In the genomic region with DNA sequence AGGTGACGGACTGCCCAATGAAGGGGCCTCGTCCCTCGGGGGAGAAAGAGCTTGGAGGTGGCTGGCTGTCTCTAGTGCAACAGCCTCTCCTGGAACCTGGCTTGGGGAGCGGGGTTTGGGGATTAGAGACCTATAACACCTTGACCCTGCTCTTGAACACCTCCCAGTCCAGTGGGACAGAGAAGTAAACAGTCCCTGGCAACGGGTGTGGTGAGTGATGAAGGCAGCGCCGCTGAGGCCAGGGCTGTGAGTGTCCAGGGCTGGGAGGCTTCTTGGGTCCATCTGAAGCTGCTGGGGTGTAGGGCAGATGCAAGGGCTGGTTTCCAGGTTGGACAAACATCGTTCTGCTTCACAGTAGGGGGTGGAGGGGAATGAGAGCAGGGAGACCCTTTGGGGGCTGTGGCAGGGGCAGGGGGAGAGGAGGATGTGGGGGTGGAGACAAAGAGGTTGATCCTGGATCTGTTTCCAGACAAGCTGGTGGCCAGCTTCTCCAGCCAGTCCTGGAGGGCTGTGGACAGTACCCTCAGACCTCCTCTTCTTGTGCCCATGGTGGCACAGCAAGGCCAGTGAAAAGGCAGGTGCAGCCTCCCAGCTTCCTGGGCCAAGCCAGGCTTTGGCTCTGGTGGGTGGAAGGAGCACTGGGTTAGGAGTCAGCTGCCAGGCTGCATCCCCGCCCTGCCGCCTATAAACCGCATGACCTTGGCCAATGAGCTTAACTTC, we compare ENCODE assay signal across 28 cellular contexts. TPM values are rescaled to one million over a fixed set of nuclear protein-coding genes. Genes with fewer than 3 reads are reported as not detected.
"Had no signal": no experiment of that assay in that cellular context is flagged by ENCODE, and none has a peak within 500 bp of the region (broad histone marks: within the 10 kb centered on the region; RNA-seq: fewer than 3 reads in every experiment).

No MANE protein-coding gene starts in this region.

- H3K27ac ChIP-seq: ascending aorta, breast epithelium, cardiac muscle cell, coronary artery, esophagus muscularis mucosa, foreskin keratinocyte, gastrocnemius medialis, WERI-Rb-1 had no signal

- DNase-seq: activated B cell treated with CpG ODN at 0.5 μM for 24 hours; activated CD4-positive, alpha-beta T cell treated with anti-CD3 and anti-CD28 coated beads for 48 hours; activated CD4-positive, alpha-beta T cell treated with anti-CD3 and anti-CD28 coated beads, Interleukin-2, amount 50 U/mL, for 1 hour; activated CD4-positive, alpha-beta T cell treated with anti-CD3 and anti-CD28 coated beads, Interleukin-2, amount 50 U/mL, for 48 hours; activated CD8-positive, alpha-beta memory T cell treated with anti-CD3 and anti-CD28 coated beads, Interleukin-2, amount 10 ng/mL, durations not matched to agents 7 days and 5 days; activated CD8-positive, alpha-beta memory T cell treated with anti-CD3 and anti-CD28 coated beads, Interleukin-2, amount 50 U/mL, for 4 hours; activated CD8-positive, alpha-beta T cell treated with anti-CD3 and anti-CD28 coated beads, Interleukin-2, amount 10 ng/mL, durations not matched to agents 7 days and 5 days; activated effector memory CD4-positive, alpha-beta T cell treated with anti-CD3 and anti-CD28 coated beads, Interleukin-2, amount 50 U/mL, for 16 hours; activated naive CD4-positive, alpha-beta T cell treated with anti-CD3 and anti-CD28 coated beads for 36 hours; activated naive CD8-positive, alpha-beta T cell treated with anti-CD3 and anti-CD28 coated beads for 36 hours; activated T-cell treated with anti-CD3 and anti-CD28 coated beads, Interleukin-2, amount 50 U/mL, for 1 hour; activated T-cell treated with anti-CD3 and anti-CD28 coated beads, Interleukin-2, amount 50 U/mL, for 48 hours; central memory CD4-positive, alpha-beta T cell; cerebellar nuclear complex; dermis blood vessel endothelial cell; effector CD4-positive, alpha-beta T cell; effector memory CD8-positive, alpha-beta T cell; erythroblast; foreskin keratinocyte; gastrocnemius medialis; T-helper 2 cell; WERI-Rb-1 had no signal

- H3K36me3 ChIP-seq: ascending aorta, breast epithelium, cardiac muscle cell, esophagus muscularis mucosa, gastrocnemius medialis, WERI-Rb-1 had no signal

- H3K4me3 ChIP-seq: ascending aorta, breast epithelium, cardiac muscle cell, coronary artery, esophagus muscularis mucosa, gastrocnemius medialis had no signal

- H3K9me3 ChIP-seq: ascending aorta, breast epithelium, esophagus muscularis mucosa, gastrocnemius medialis had no signal

RNA-seq across cellular contexts. Expression of gene NSG1, which starts 3.8 kb away (rescaled TPM):
- total RNA-seq: activated B cell treated with CpG ODN at 0.5 μM for 24 hours; activated T-helper 2 cell treated with anti-CD3 and anti-CD28 coated beads, Interferon-gamma antibody, Interleukin-2, Interleukin-4, amounts not matched to agents 10 μg/mL and 5 μg/mL and 100 μg/mL, durations not matched to agents 14 hours and 24 hours and 36 hours; ascending aorta; dermis blood vessel endothelial cell had no signal
